Comparison of ENCODE assay signal across 8 cellular contexts in genomic region chr12:19131020-19131431, GRCh38. TPM values are rescaled to one million over a fixed set of nuclear protein-coding genes. Genes with fewer than 3 reads are reported as not detected.
DNase-seq lines count a peak whose midpoint lies in the region; ATAC-seq and TF ChIP-seq lines count a peak whose summit lies in the region.

No MANE protein-coding gene starts in this region.

- peaks cover 15% of the 10 kb centered on the region; the same call in 1 of the 2 replicates for H3K36me3 ChIP-seq in PC-9 (ENCODE audit: low read depth)
- H3K36me3 ChIP-seq in ectodermal cell (ENCODE audit: control insufficient read depth, insufficient read depth, low read length), result no peaks in the 10 kb centered on the region
- H3K36me3 ChIP-seq in lower lobe of right lung, result no peaks in the 10 kb centered on the region
- H3K36me3 ChIP-seq in tibial artery, result no peaks in the 10 kb centered on the region

- no peaks in the 10 kb centered on the region for H4K20me1 ChIP-seq in PC-9 (ENCODE audit: insufficient read depth)

- H2AFZ ChIP-seq in PC-9, result peak overlapping the region; percentile 93

- ATAC-seq in lower lobe of right lung, result peak; percentile 27 to 52

- H3K4me3 Mint-ChIP-seq in activated naive CD4-positive, alpha-beta T cell treated with anti-CD3 and anti-CD28 coated beads, Interleukin-2, amount 10 ng/mL, durations not matched to agents 7 days and 5 days, result peak overlapping the region; percentile 79

- H3K9me3 ChIP-seq in PC-9 (ENCODE audit: insufficient read depth, low read depth), result peaks cover 8% of the 10 kb centered on the region
- no peaks in the 10 kb centered on the region for H3K9me3 ChIP-seq in ectodermal cell (ENCODE audit: control insufficient read depth, low read length)
- peaks cover 21% of the 10 kb centered on the region for H3K9me3 ChIP-seq in lower lobe of right lung
- peaks cover 0 to 14% (median 12%) of the 10 kb centered on the region in 3 donors for H3K9me3 ChIP-seq in tibial artery

- peaks cover 17% of the 10 kb centered on the region for H3K4me1 Mint-ChIP-seq in activated naive CD4-positive, alpha-beta T cell treated with anti-CD3 and anti-CD28 coated beads, Interleukin-2, amount 10 ng/mL, durations not matched to agents 7 days and 5 days

- H3K4me2 ChIP-seq in PC-9, result peak overlapping the region; percentile 86

- TSS peak; percentile 29 for BruUV-seq in PC-9 (replicated peaks; lab: Mats Ljungman, UMichigan)

- H3K4me3 ChIP-seq in PC-9 (peak overlapping the region; percentile 75), ectodermal cell (ENCODE audit: insufficient read depth, low read depth, low read length) (peak overlapping the region; percentile 91), lower lobe of right lung (peak overlapping the region; percentile 83), tibial artery (peak overlapping the region; percentile 92 to 93)

- H3K9me3 Mint-ChIP-seq in activated naive CD4-positive, alpha-beta T cell treated with anti-CD3 and anti-CD28 coated beads, Interleukin-2, amount 10 ng/mL, durations not matched to agents 7 days and 5 days, result peaks cover 4% of the 10 kb centered on the region

- H3K27ac ChIP-seq in PC-9, result peak overlapping the region; percentile 36
- peak overlapping the region; percentile 78 for H3K27ac ChIP-seq in ectodermal cell (ENCODE audit: insufficient read depth, low read depth, low read length, poor library complexity, severe bottlenecking)
- peak overlapping the region; percentile 79 for H3K27ac ChIP-seq in lower lobe of right lung
- H3K27ac ChIP-seq in tibial artery, result peak overlapping the region; percentile 91 to 93

- H3K27me3 ChIP-seq in PC-9 (ENCODE audit: insufficient read depth, low read depth) (no peaks in the 10 kb centered on the region), ectodermal cell (ENCODE audit: control insufficient read depth, insufficient read depth, low read length, poor library complexity, severe bottlenecking) (no peaks in the 10 kb centered on the region), lower lobe of right lung (ENCODE audit: low read depth) (no peaks in the 10 kb centered on the region), tibial artery (no peaks in the 10 kb centered on the region)

- no peak overlapping the region for H3K27ac Mint-ChIP-seq in activated naive CD4-positive, alpha-beta T cell treated with anti-CD3 and anti-CD28 coated beads, Interleukin-2, amount 10 ng/mL, durations not matched to agents 7 days and 5 days

- H3K4me1 ChIP-seq in PC-9 (replicated peaks; ENCODE audit: insufficient read depth) (peaks cover 21% of the 10 kb centered on the region), ectodermal cell (ENCODE audit: control insufficient read depth, insufficient read depth, low read length) (peaks cover 3% of the 10 kb centered on the region), lower lobe of right lung (peaks cover 12% of the 10 kb centered on the region), tibial artery (peaks cover 0 to 13% (median 10%) of the 10 kb centered on the region in 4 donors)

- DNase-seq in activated naive CD4-positive, alpha-beta T cell treated with anti-CD3 and anti-CD28 coated beads, Interleukin-2, amount 10 ng/mL, durations not matched to agents 7 days and 5 days, result no peak
- DNase-seq in activated naive CD4-positive, alpha-beta T cell (lab: John Stamatoyannopoulos, UW), result no peak
- DNase-seq in PC-9 (peak; percentile 30 to 69), lower lobe of right lung (no peak), tibial artery (no peak), HPDE6-E6E7 (ENCODE audit: extremely low spot score) (no peak), T1000 (lab: John Stamatoyannopoulos, UW) (no peak)

- POLR2A ChIA-PET in PC-9 (lab: Charles Lee; ENCODE audit: unreplicated experiment), result no interaction called here

- no peaks in the 10 kb centered on the region for H3K9me2 ChIP-seq in PC-9 (ENCODE audit: insufficient read depth)

- peaks cover 27% of the 10 kb centered on the region for H3K27me3 Mint-ChIP-seq in activated naive CD4-positive, alpha-beta T cell treated with anti-CD3 and anti-CD28 coated beads, Interleukin-2, amount 10 ng/mL, durations not matched to agents 7 days and 5 days

- H3F3A ChIP-seq in PC-9 (ENCODE audit: insufficient read depth, low read depth), result peaks cover 21% of the 10 kb centered on the region

- CTCF ChIA-PET in activated naive CD4-positive, alpha-beta T cell treated with anti-CD3 and anti-CD28 coated beads, Interleukin-2, amount 10 ng/mL, durations not matched to agents 7 days and 5 days (lab: Charles Lee), result no interaction called here
- CTCF ChIA-PET in PC-9 (lab: Charles Lee), result no interaction called here

- TF ChIP-seq CTCF in PC-9 (conservative IDR thresholded peaks at IDR 0.05), result no peak
- no peak for TF ChIP-seq CTCF in lower lobe of right lung (IDR thresholded peaks at IDR 0.05)
- no peak for TF ChIP-seq CTCF in tibial artery (IDR thresholded peaks at IDR 0.05)

- WGBS in ectodermal cell, 2 experiments, result 0% methylated on average over 6 of the region's 6 CpGs

- peaks cover 3% of the 10 kb centered on the region for H3K36me3 Mint-ChIP-seq in activated naive CD4-positive, alpha-beta T cell treated with anti-CD3 and anti-CD28 coated beads, Interleukin-2, amount 10 ng/mL, durations not matched to agents 7 days and 5 days

- H3K79me2 ChIP-seq in PC-9 (ENCODE audit: low read depth), result peaks cover 49% of the 10 kb centered on the region

- intact Hi-C loops in PC-9 (cut with micrococcal nuclease; ENCODE audit: unreplicated experiment), result loop anchor here (2.0 to 10.0 kb wide), 7 partner anchors 56 to 869 kb away; partner anchors contain the start of gene PIK3C2G
- intact Hi-C loops in lower lobe of right lung (cut with DNase I), result no loop called here
- intact Hi-C loops in tibial artery (cut with DNase I; ENCODE audit: low total_unique reads), result no loop called here

RNA-seq across cellular contexts. Expression of gene PLEKHA5, which starts 1.5 kb away (rescaled TPM):
- 51.3 and 54.1 TPM in 2 replicates for total RNA-seq in PC-9 (2021)
- polyA plus RNA-seq in ectodermal cell (2013, experiment 1 of 4), result 45.7 TPM
- polyA plus RNA-seq in ectodermal cell (2013, experiment 2 of 4), result 43.3 TPM
- 47.0 TPM for polyA plus RNA-seq in ectodermal cell (2013, experiment 3 of 4)
- 54.6 TPM for polyA plus RNA-seq in ectodermal cell (2013, experiment 4 of 4)
- total RNA-seq in lower lobe of right lung, result 29.2 TPM

Comparison
In these comparisons a context has a peak if more than half of its experiments do, and no peak if none do; other contexts are left out.
1. DNase-seq: peak in PC-9 (2 of 2); none in activated naive CD4-positive, alpha-beta T cell treated with anti-CD3 and anti-CD28 coated beads, Interleukin-2, amount 10 ng/mL, durations not matched to agents 7 days and 5 days (single experiment), activated naive CD4-positive, alpha-beta T cell (0 of 4), lower lobe of right lung (single experiment), tibial artery (0 of 2), HPDE6-E6E7 (single experiment) and T1000 (single experiment).
2. H3K27ac ChIP-seq: peak in every context shown above with its lines; median percentile 92 in tibial artery; 79 in lower lobe of right lung; 78 in ectodermal cell; 36 in PC-9.
3. Peak in every context shown above with its lines, with median percentiles within 50 percentile points of each other: H3K4me3 ChIP-seq.